In the genomic region with DNA sequence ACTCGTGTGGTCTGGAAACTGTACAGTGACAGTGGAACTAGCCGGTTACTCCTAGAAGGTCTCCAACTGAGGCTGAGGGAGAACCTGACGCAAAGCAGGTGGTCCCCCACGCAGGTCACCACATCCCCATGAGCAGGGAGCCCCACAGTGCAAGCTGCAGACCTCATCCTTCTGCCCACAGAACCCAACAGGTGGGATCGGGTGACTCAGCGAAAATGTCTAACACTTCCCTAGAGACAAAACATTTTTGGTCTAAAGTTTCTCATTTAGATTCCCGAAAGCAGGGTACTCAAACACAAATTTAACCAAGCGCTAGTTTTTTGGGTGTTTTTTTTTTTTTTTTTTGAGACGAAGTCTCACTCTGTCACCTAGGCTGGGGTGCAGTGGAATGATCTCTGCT, we compare ENCODE assay signal across 20 cellular contexts.
"Had no signal": no experiment of that assay in that cellular context is flagged by ENCODE, and none has a peak within 500 bp of the region (broad histone marks: within the 10 kb centered on the region; RNA-seq: fewer than 3 reads in every experiment).

No MANE protein-coding gene starts in this region.

- H3K4me3 Mint-ChIP-seq: IgD-negative memory B cell, T-helper 17 cell had no signal

- H3K9me3 Mint-ChIP-seq: IgD-negative memory B cell had no signal

- H3K27ac ChIP-seq: HL-60 had no signal

- H3K36me3 Mint-ChIP-seq: IgD-negative memory B cell had no signal

- DNase-seq: KBM-7, MV-4-11, NCI-H1048, NCI-H1105, NCI-H1417 treated with DMSO at 0.1 percent for 48 hours, NCI-H1694 treated with DMSO at 0.1 percent for 48 hours, NCI-H1930, NCI-H2107, NCI-H2227 treated with DMSO at 0.1 percent for 48 hours, NCI-H446, NCI-H510A, NCI-H524 treated with DMSO at 0.1 percent for 48 hours, NCI-H774, RPMI8226, SHP77, T-helper 1 cell, T-helper 17 cell had no signal

- H3K27ac Mint-ChIP-seq: IgD-negative memory B cell, T-helper 17 cell had no signal

- FAIRE-seq: RCC 7860 had no signal

- H3K4me1 Mint-ChIP-seq: IgD-negative memory B cell, T-helper 17 cell had no signal

- ATAC-seq: T-helper 17 cell had no signal
